ENCODE assay signal across 24 cellular contexts in genomic region chr1:201508809-201509208, GRCh38. TPM values are rescaled to one million over a fixed set of nuclear protein-coding genes. Genes with fewer than 3 reads are reported as not detected.
DNase-seq lines count a peak whose midpoint lies in the region; ATAC-seq and TF ChIP-seq lines count a peak whose summit lies in the region.
"Had no signal": no experiment of that assay in that cellular context is flagged by ENCODE, and none has a peak within 500 bp of the region (broad histone marks: within the 10 kb centered on the region; RNA-seq: fewer than 3 reads in every experiment).

No MANE protein-coding gene starts in this region.

- H3K79me2 ChIP-seq in smooth muscle cell (ENCODE audit: low read depth), result peaks cover 26% of the 10 kb centered on the region

- no peak for TF ChIP-seq POLR2A in gastroesophageal sphincter (IDR thresholded peaks at IDR 0.05)

- no peak for ATAC-seq in CD8-positive, alpha-beta T cell
- ATAC-seq in gastroesophageal sphincter (peak; percentile 1), natural killer cell (no peak), HG02571 (IDR thresholded peaks at IDR 0.05; ENCODE audit: unreplicated experiment) (no peak)
- ATAC-seq: body of pancreas, esophagus mucosa, right lobe of liver had no signal

- peaks cover 26% of the 10 kb centered on the region for H3K4me1 ChIP-seq in CD8-positive, alpha-beta T cell (ENCODE audit: insufficient read depth, low read length)
- H3K4me1 ChIP-seq in SJSA1 (replicated peaks) (peaks cover 62% of the 10 kb centered on the region), gastroesophageal sphincter (peaks cover 10 to 82% (median 29%) of the 10 kb centered on the region in 3 donors), smooth muscle cell (ENCODE audit: low read depth) (peaks cover 33% of the 10 kb centered on the region)

- no peak overlapping the region for H3K4me3 ChIP-seq in CD8-positive, alpha-beta T cell (ENCODE audit: low read depth, low read length)
- H3K4me3 ChIP-seq in SJSA1 (no peak overlapping the region), gastroesophageal sphincter (no peak overlapping the region), smooth muscle cell (no peak overlapping the region)
- H3K4me3 ChIP-seq: body of pancreas, right lobe of liver, SJCRH30, suprapubic skin had no signal

- no peaks in the 10 kb centered on the region for H3K27me3 ChIP-seq in CD8-positive, alpha-beta T cell (ENCODE audit: insufficient read depth, low read length)
- H3K27me3 ChIP-seq in SJSA1 (replicated peaks) (no peaks in the 10 kb centered on the region), gastroesophageal sphincter (no peaks in the 10 kb centered on the region), smooth muscle cell (ENCODE audit: low read depth) (no peaks in the 10 kb centered on the region)
- H3K27me3 ChIP-seq: body of pancreas, right lobe of liver, SJCRH30, suprapubic skin had no signal

- H3K9ac ChIP-seq in smooth muscle cell (ENCODE audit: low read depth), result peak overlapping the region; percentile 20

- no peaks in the 10 kb centered on the region for H3K27me3 Mint-ChIP-seq in CD8-positive, alpha-beta T cell (ENCODE audit: low read depth)
- H3K27me3 Mint-ChIP-seq in natural killer cell (ENCODE audit: low read depth in 2 of 2), result no peaks in the 10 kb centered on the region
- H3K27me3 Mint-ChIP-seq: B cell, IgD-negative memory B cell had no signal

- POLR2A ChIA-PET in CD8-positive, alpha-beta T cell (lab: Charles Lee), result no interaction called here
- POLR2A ChIA-PET in RWPE1 (lab: Yijun Ruan, JAX; ENCODE audit: low non-redundant PET), result no interaction called here

- TF ChIP-seq EP300 in gastroesophageal sphincter (IDR thresholded peaks at IDR 0.05), result no peak

- H3K4me2 ChIP-seq in smooth muscle cell, result peak overlapping the region; percentile 49

- no peak for DNase-seq in CD8-positive, alpha-beta T cell
- DNase-seq in SJSA1 (ENCODE audit: low read depth in 1 of 2, low spot score in 2 of 2) (peak in 1 of 2 experiments; percentile 67), smooth muscle cell (lab: John Stamatoyannopoulos, UW; ENCODE audit: unreplicated experiment) (no peak), RWPE1 (ENCODE audit: low spot score) (no peak), H4 (ENCODE audit: low spot score) (no peak), natural killer cell (no peak)
- DNase-seq: activated CD4-positive, alpha-beta T cell treated with anti-CD3 and anti-CD28 coated beads for 4 hours; activated CD8-positive, alpha-beta memory T cell treated with anti-CD3 and anti-CD28 coated beads, Interleukin-2, amount 50 U/mL, for 4 hours; activated gamma-delta T cell treated with Interleukin-2 at 50 U/mL for 16 hours; body of pancreas; DMS 273 treated with DMSO at 0.1 percent for 48 hours; head of caudate nucleus; kidney; NCI-H2107; NCI-H524; nucleus accumbens; right lobe of liver; SJCRH30 had no signal

- no peak for TF ChIP-seq CTCF in CD8-positive, alpha-beta T cell (IDR thresholded peaks at IDR 0.05)
- TF ChIP-seq CTCF in gastroesophageal sphincter (IDR thresholded peaks at IDR 0.05) (no peak), smooth muscle cell (IDR thresholded peaks at IDR 0.05; ENCODE audit: borderline replicate concordance, insufficient read depth, poor library complexity, severe bottlenecking) (no peak), RWPE1 (conservative IDR thresholded peaks at IDR 0.05; ENCODE audit: low read depth) (no peak), natural killer cell (IDR thresholded peaks at IDR 0.05) (no peak)

- no peak overlapping the region for H3K27ac ChIP-seq in CD8-positive, alpha-beta T cell (ENCODE audit: low read depth, low read length)
- H3K27ac ChIP-seq in SJSA1 (peak overlapping the region; percentile 48), gastroesophageal sphincter (peak overlapping the region; percentile 80 to 97 (median 97)), smooth muscle cell (ENCODE audit: low read depth) (peak overlapping the region; percentile 98), RWPE1 (no peak overlapping the region)
- H3K27ac ChIP-seq: right lobe of liver, SJCRH30, suprapubic skin had no signal

- peaks cover 29% of the 10 kb centered on the region for H3F3A ChIP-seq in smooth muscle cell (ENCODE audit: low read depth)

- peaks cover 5% of the 10 kb centered on the region for H4K20me1 ChIP-seq in smooth muscle cell (ENCODE audit: low read depth)

- H3K36me3 ChIP-seq in CD8-positive, alpha-beta T cell (ENCODE audit: insufficient read depth, low read length), result no peaks in the 10 kb centered on the region
- peaks cover 21% of the 10 kb centered on the region for H3K36me3 ChIP-seq in SJSA1
- no peaks in the 10 kb centered on the region for H3K36me3 ChIP-seq in gastroesophageal sphincter
- no peaks in the 10 kb centered on the region for H3K36me3 ChIP-seq in smooth muscle cell (ENCODE audit: low read depth)
- H3K36me3 ChIP-seq: right lobe of liver, SJCRH30, suprapubic skin had no signal

- H3K9me3 Mint-ChIP-seq in CD8-positive, alpha-beta T cell, result no peaks in the 10 kb centered on the region
- no peaks in the 10 kb centered on the region for H3K9me3 Mint-ChIP-seq in natural killer cell
- H3K9me3 Mint-ChIP-seq: IgD-negative memory B cell had no signal

- 44 to 53% methylated on average over 1 to 2 of the region's 2 CpGs for WGBS in gastroesophageal sphincter (ENCODE audit: low coverage in 1 of 2), 2 donors
- WGBS in smooth muscle cell (ENCODE audit: low lambda C conversion rate), result 42% methylated on average over 2 of the region's 2 CpGs

- H3K27ac Mint-ChIP-seq in CD8-positive, alpha-beta T cell, result peak overlapping the region; percentile 1
- no peak overlapping the region for H3K27ac Mint-ChIP-seq in natural killer cell
- H3K27ac Mint-ChIP-seq: B cell had no signal

- peaks cover 41% of the 10 kb centered on the region for H3K4me1 Mint-ChIP-seq in CD8-positive, alpha-beta T cell (ENCODE audit: low read depth)
- peaks cover 17 to 26% of the 10 kb centered on the region in 2 donors for H3K4me1 Mint-ChIP-seq in natural killer cell

- no peak overlapping the region for H2AFZ ChIP-seq in smooth muscle cell (ENCODE audit: low read depth)

- intact Hi-C loops in CD8-positive, alpha-beta T cell (cut with DNase I, micrococcal nuclease), result loop anchor here in 1 of 2 experiments (5.0 to 10.0 kb wide), 2 partner anchors 836 to 1498 kb away; partner anchors contain the start of genes PPP1R12B, TMEM183A and UBE2T
- intact Hi-C loops in natural killer cell (cut with micrococcal nuclease), result no loop called here

- H3K9me3 ChIP-seq in CD8-positive, alpha-beta T cell (ENCODE audit: low read length), result no peaks in the 10 kb centered on the region
- H3K9me3 ChIP-seq in SJSA1 (replicated peaks), result no peaks in the 10 kb centered on the region
- H3K9me3 ChIP-seq in gastroesophageal sphincter, result no peaks in the 10 kb centered on the region
- no peaks in the 10 kb centered on the region for H3K9me3 ChIP-seq in smooth muscle cell (replicated peaks; ENCODE audit: low read depth)
- H3K9me3 ChIP-seq: body of pancreas, right lobe of liver, SJCRH30, suprapubic skin had no signal

- CTCF ChIA-PET in CD8-positive, alpha-beta T cell (lab: Charles Lee), result interaction anchor here (0.6 to 22.8 kb wide), 3 partner anchors 25 to 706 kb away, joined by 3 to 577 read pairs (median 7); no protein-coding TSS in a partner anchor
- CTCF ChIA-PET in RWPE1 (lab: Yijun Ruan, JAX), result interaction anchor here (14.7 kb wide), 1 partner anchor 20 kb away, joined by 464 read pairs; no protein-coding TSS in a partner anchor

- H3K4me3 Mint-ChIP-seq in CD8-positive, alpha-beta T cell, result no peak overlapping the region
- H3K4me3 Mint-ChIP-seq in natural killer cell, result no peak overlapping the region
- H3K4me3 Mint-ChIP-seq: B cell had no signal

- H3K36me3 Mint-ChIP-seq in CD8-positive, alpha-beta T cell, result peaks cover 2% of the 10 kb centered on the region
- no peaks in the 10 kb centered on the region for H3K36me3 Mint-ChIP-seq in natural killer cell
- H3K36me3 Mint-ChIP-seq: IgD-negative memory B cell had no signal

RNA-seq across cellular contexts. Expression of gene CSRP1, which starts 1.9 kb away (rescaled TPM):
- total RNA-seq in CD8-positive, alpha-beta T cell, result 10 to 100 TPM; 31.6 to 33.9 TPM
- total RNA-seq in SJSA1 (2014; rRNA removed; shearing (Covaris generic)), result 1,173 and 1,377 TPM in 2 replicates
- total RNA-seq in gastroesophageal sphincter, result 1,000 to 10,000 TPM; 4,484 to 9,179 (median 5,319) TPM
- 317 and 345 TPM in 2 replicates for total RNA-seq in smooth muscle cell
- 202 and 215 TPM in 2 replicates for polyA plus RNA-seq in smooth muscle cell
- 402 and 518 TPM in 2 replicates for total RNA-seq in H4 (2014; rRNA removed; shearing (Covaris generic))
- total RNA-seq in natural killer cell, result 10 to 100 TPM; 36.9 to 48.4 (median 44.1) TPM

RNA-seq across cellular contexts. Expression of gene NAV1, which starts 30.1 kb away (rescaled TPM):
- 1 to 10 TPM; 1.6 to 1.8 TPM for total RNA-seq in CD8-positive, alpha-beta T cell
- total RNA-seq in SJSA1 (2014; rRNA removed; shearing (Covaris generic)), result 12.7 and 15.5 TPM in 2 replicates
- total RNA-seq in gastroesophageal sphincter (10 to 100 TPM; 11.4 to 35.8 (median 18.0) TPM), smooth muscle cell (52.3 and 60.1 TPM in 2 replicates), natural killer cell (1 to 10 TPM; 2.5 to 3.9 (median 2.8) TPM)
- 65.2 and 71.1 TPM in 2 replicates for polyA plus RNA-seq in smooth muscle cell
- total RNA-seq in H4 (2014; rRNA removed; shearing (Covaris generic)), result 13.1 and 16.1 TPM in 2 replicates

RNA-seq across cellular contexts. Expression of gene PHLDA3, which starts 39.8 kb away (rescaled TPM):
- under 1 TPM; 0.33 to 0.44 TPM for total RNA-seq in CD8-positive, alpha-beta T cell
- 36.7 and 75.0 TPM in 2 replicates for total RNA-seq in SJSA1 (2014; rRNA removed; shearing (Covaris generic))
- total RNA-seq in gastroesophageal sphincter, result 100 to 1,000 TPM in 1 of 4 donors, 10 to 100 TPM in 3; 69.2 to 153 (median 84.7) TPM
- 87.8 and 130 TPM in 2 replicates for total RNA-seq in smooth muscle cell
- 340 and 343 TPM in 2 replicates for polyA plus RNA-seq in smooth muscle cell
- 16.6 and 24.1 TPM in 2 replicates for total RNA-seq in H4 (2014; rRNA removed; shearing (Covaris generic))
- 1 to 10 TPM in 2 of 3 donors, under 1 TPM in 1; 0.63 to 1.7 (median 1.1) TPM for total RNA-seq in natural killer cell

Comparison
In these comparisons a context has a peak if more than half of its experiments do, and no peak if none do; other contexts are left out.
1. H3K27ac ChIP-seq: peak in SJSA1 (single experiment), gastroesophageal sphincter (4 of 4) and smooth muscle cell (single experiment); none in CD8-positive, alpha-beta T cell (single experiment) and RWPE1 (single experiment).